ENCODE assay signal across 8 cellular contexts in the genomic region with DNA sequence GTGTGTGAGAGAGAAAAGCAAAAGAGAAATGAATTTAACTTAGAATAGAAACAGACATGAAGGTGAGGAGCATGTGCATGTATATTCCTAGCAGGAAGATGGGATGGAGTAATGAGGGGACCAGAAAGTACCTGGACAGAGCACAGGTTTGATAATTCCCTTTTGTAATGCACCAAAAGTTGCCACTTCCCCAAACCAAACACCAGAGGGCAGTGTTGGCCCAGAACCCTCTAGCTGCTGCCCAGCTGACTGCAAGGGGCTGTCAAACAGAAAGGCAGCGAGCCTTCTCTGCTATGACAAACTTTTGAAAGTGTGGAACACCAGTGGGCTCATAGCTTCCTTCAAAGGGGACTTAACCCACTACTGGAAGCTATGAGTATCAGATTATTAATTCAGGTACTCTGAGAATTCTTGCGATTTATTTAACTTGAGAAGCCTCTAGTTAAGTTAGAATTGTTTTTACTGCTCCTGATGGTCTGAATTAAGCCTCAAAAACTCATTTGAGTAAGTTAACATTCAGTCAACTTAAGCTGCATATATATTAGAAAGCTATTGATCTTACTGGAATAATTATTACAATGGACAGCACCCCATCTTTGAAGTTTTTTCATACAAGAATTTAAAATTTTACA.
DNase-seq lines count a peak whose midpoint lies in the region; ATAC-seq and TF ChIP-seq lines count a peak whose summit lies in the region.

No MANE protein-coding gene starts in this region.

- H3K36me3 ChIP-seq in GM06990 (ENCODE audit: control insufficient read depth, insufficient read depth, low read length) (no peaks in the 10 kb centered on the region), left ventricle myocardium inferior (no peaks in the 10 kb centered on the region)

- DNase-seq in GM06990 (ENCODE audit: extremely low read depth, insufficient read length) (no peak), left ventricle myocardium inferior (peak; percentile 49), retinal pigment epithelial cell (ENCODE audit: low read depth) (peak; percentile 20), NCI-H187 treated with DMSO at 0.1 percent for 48 hours (lab: John Stamatoyannopoulos, UW) (no peak)
- DNase-seq in Jurkat, Clone E6-1 (ENCODE audit: low read depth, low spot score), result peak; percentile 59
- peak; percentile 55 for DNase-seq in activated naive CD8-positive, alpha-beta T cell treated with anti-CD3 and anti-CD28 coated beads, Interleukin-2, amount 50 U/mL, for 24 hours

- H3K9me3 Mint-ChIP-seq in activated naive CD8-positive, alpha-beta T cell treated with anti-CD3 and anti-CD28 coated beads, Interleukin-2, amount 50 U/mL, for 24 hours, result no peaks in the 10 kb centered on the region

- H3K4me3 ChIP-seq in GM06990 (replicated peaks; ENCODE audit: low read depth, low read length) (no peak overlapping the region), left ventricle myocardium inferior (no peak overlapping the region), retinal pigment epithelial cell (ENCODE audit: low read length) (no peak overlapping the region)
- no peak overlapping the region for H3K4me3 ChIP-seq in Jurkat, Clone E6-1 (ENCODE audit: low read length)

- H3K27ac ChIP-seq in left ventricle myocardium inferior (replicated peaks), result peak overlapping the region; percentile 28

- no peaks in the 10 kb centered on the region for H3K9me3 ChIP-seq in left ventricle myocardium inferior (replicated peaks)

- TF ChIP-seq CTCF in GM06990 (IDR thresholded peaks at IDR 0.05; ENCODE audit: insufficient read depth, low read length, poor library complexity, severe bottlenecking), result peak; percentile 87
- peak; percentile 91 for TF ChIP-seq CTCF in left ventricle myocardium inferior (IDR thresholded peaks at IDR 0.05; ENCODE audit: borderline replicate concordance)
- TF ChIP-seq CTCF in retinal pigment epithelial cell (conservative IDR thresholded peaks at IDR 0.05; ENCODE audit: low read depth, low read length), result peak; percentile 91

- H3K27me3 Mint-ChIP-seq in activated naive CD8-positive, alpha-beta T cell treated with anti-CD3 and anti-CD28 coated beads, Interleukin-2, amount 50 U/mL, for 24 hours, result no peaks in the 10 kb centered on the region

- intact Hi-C loops in left ventricle myocardium inferior (cut with micrococcal nuclease), result loop anchor here (10.0 kb wide), 1 partner anchor 141 kb away; no protein-coding TSS in a partner anchor

- H3K27ac Mint-ChIP-seq in activated naive CD8-positive, alpha-beta T cell treated with anti-CD3 and anti-CD28 coated beads, Interleukin-2, amount 50 U/mL, for 24 hours, result no peak overlapping the region

- ATAC-seq in GM21737 (IDR thresholded peaks at IDR 0.05; ENCODE audit: unreplicated experiment) (peak; percentile 97), SK-N-SH treated with all-trans-retinoic acid at 6 μM for 48 hours (peak; percentile 97)
- peak; percentile 82 for ATAC-seq in activated naive CD8-positive, alpha-beta T cell treated with anti-CD3 and anti-CD28 coated beads, Interleukin-2, amount 50 U/mL, for 24 hours

- H3K27me3 ChIP-seq in GM06990 (replicated peaks; ENCODE audit: control insufficient read depth, insufficient read depth, low read length) (no peaks in the 10 kb centered on the region), left ventricle myocardium inferior (ENCODE audit: low read depth) (no peaks in the 10 kb centered on the region)

- peaks cover 17% of the 10 kb centered on the region for H3K4me1 ChIP-seq in left ventricle myocardium inferior

- no peaks in the 10 kb centered on the region for H3K4me1 Mint-ChIP-seq in activated naive CD8-positive, alpha-beta T cell treated with anti-CD3 and anti-CD28 coated beads, Interleukin-2, amount 50 U/mL, for 24 hours

- H3K4me3 Mint-ChIP-seq in activated naive CD8-positive, alpha-beta T cell treated with anti-CD3 and anti-CD28 coated beads, Interleukin-2, amount 50 U/mL, for 24 hours, result no peak overlapping the region

- H3K36me3 Mint-ChIP-seq in activated naive CD8-positive, alpha-beta T cell treated with anti-CD3 and anti-CD28 coated beads, Interleukin-2, amount 50 U/mL, for 24 hours (ENCODE audit: low read depth), result no peaks in the 10 kb centered on the region

TF ChIP-seq in SK-N-SH treated with all-trans-retinoic acid at 6 μM for 48 hours, 23 proteins besides CTCF, POLR2A, EP300 and RAD21:
- TF ChIP-seq ZNF70 (CRISPR knock-in tag; IDR thresholded peaks at IDR 0.05) (no peak), TCF4 (CRISPR knock-in tag; IDR thresholded peaks at IDR 0.05; ENCODE audit: borderline replicate concordance) (no peak), ISL1 (CRISPR knock-in tag; IDR thresholded peaks at IDR 0.05) (no peak), PPARA (CRISPR knock-in tag; IDR thresholded peaks at IDR 0.05; ENCODE audit: borderline replicate concordance) (no peak), ARNTL (CRISPR knock-in tag; IDR thresholded peaks at IDR 0.05; ENCODE audit: borderline replicate concordance, low read depth) (no peak), ESRRG (CRISPR knock-in tag; IDR thresholded peaks at IDR 0.05) (no peak), GLIS3 (CRISPR knock-in tag; IDR thresholded peaks at IDR 0.05) (no peak), BACH2 (CRISPR knock-in tag; IDR thresholded peaks at IDR 0.05; ENCODE audit: borderline replicate concordance) (no peak), ZFP30 (CRISPR knock-in tag; IDR thresholded peaks at IDR 0.05) (no peak), RARB (CRISPR knock-in tag; IDR thresholded peaks at IDR 0.05) (no peak), ZFP3 (CRISPR knock-in tag; IDR thresholded peaks at IDR 0.05) (no peak), ZNF565 (CRISPR knock-in tag; conservative IDR thresholded peaks at IDR 0.05; ENCODE audit: low read depth) (no peak), ZC3H10 (CRISPR knock-in tag; IDR thresholded peaks at IDR 0.05) (no peak), OSR1 (CRISPR knock-in tag; IDR thresholded peaks at IDR 0.05) (no peak), CSDC2 (CRISPR knock-in tag; IDR thresholded peaks at IDR 0.05) (no peak), SNAI2 (CRISPR knock-in tag; IDR thresholded peaks at IDR 0.05) (no peak), TOX (CRISPR knock-in tag; IDR thresholded peaks at IDR 0.05; ENCODE audit: borderline replicate concordance) (no peak)
- TF ChIP-seq, protein P1, sequence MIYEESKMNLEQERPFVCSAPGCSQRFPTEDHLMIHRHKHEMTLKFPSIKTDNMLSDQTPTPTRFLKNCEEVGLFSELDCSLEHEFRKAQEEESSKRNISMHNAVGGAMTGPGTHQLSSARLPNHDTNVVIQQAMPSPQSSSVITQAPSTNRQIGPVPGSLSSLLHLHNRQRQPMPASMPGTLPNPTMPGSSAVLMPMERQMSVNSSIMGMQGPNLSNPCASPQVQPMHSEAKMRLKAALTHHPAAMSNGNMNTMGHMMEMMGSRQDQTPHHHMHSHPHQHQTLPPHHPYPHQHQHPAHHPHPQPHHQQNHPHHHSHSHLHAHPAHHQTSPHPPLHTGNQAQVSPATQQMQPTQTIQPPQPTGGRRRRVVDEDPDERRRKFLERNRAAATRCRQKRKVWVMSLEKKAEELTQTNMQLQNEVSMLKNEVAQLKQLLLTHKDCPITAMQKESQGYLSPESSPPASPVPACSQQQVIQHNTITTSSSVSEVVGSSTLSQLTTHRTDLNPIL (CRISPR knock-in tag; IDR thresholded peaks at IDR 0.05; ENCODE audit: low read depth), result no peak
- TF ChIP-seq, protein P2, sequence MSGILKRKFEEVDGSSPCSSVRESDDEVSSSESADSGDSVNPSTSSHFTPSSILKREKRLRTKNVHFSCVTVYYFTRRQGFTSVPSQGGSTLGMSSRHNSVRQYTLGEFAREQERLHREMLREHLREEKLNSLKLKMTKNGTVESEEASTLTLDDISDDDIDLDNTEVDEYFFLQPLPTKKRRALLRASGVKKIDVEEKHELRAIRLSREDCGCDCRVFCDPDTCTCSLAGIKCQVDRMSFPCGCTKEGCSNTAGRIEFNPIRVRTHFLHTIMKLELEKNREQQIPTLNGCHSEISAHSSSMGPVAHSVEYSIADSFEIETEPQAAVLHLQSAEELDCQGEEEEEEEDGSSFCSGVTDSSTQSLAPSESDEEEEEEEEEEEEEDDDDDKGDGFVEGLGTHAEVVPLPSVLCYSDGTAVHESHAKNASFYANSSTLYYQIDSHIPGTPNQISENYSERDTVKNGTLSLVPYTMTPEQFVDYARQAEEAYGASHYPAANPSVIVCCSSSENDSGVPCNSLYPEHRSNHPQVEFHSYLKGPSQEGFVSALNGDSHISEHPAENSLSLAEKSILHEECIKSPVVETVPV (CRISPR knock-in tag; IDR thresholded peaks at IDR 0.05), result no peak
- TF ChIP-seq, protein P3, sequence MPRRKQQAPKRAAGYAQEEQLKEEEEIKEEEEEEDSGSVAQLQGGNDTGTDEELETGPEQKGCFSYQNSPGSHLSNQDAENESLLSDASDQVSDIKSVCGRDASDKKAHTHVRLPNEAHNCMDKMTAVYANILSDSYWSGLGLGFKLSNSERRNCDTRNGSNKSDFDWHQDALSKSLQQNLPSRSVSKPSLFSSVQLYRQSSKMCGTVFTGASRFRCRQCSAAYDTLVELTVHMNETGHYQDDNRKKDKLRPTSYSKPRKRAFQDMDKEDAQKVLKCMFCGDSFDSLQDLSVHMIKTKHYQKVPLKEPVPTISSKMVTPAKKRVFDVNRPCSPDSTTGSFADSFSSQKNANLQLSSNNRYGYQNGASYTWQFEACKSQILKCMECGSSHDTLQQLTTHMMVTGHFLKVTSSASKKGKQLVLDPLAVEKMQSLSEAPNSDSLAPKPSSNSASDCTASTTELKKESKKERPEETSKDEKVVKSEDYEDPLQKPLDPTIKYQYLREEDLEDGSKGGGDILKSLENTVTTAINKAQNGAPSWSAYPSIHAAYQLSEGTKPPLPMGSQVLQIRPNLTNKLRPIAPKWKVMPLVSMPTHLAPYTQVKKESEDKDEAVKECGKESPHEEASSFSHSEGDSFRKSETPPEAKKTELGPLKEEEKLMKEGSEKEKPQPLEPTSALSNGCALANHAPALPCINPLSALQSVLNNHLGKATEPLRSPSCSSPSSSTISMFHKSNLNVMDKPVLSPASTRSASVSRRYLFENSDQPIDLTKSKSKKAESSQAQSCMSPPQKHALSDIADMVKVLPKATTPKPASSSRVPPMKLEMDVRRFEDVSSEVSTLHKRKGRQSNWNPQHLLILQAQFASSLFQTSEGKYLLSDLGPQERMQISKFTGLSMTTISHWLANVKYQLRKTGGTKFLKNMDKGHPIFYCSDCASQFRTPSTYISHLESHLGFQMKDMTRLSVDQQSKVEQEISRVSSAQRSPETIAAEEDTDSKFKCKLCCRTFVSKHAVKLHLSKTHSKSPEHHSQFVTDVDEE (CRISPR knock-in tag; IDR thresholded peaks at IDR 0.05), result no peak

Comparison
In these comparisons a context has a peak if more than half of its experiments do, and no peak if none do; other contexts are left out.
1. DNase-seq: peak in Jurkat, Clone E6-1 (single experiment), activated naive CD8-positive, alpha-beta T cell treated with anti-CD3 and anti-CD28 coated beads, Interleukin-2, amount 50 U/mL, for 24 hours (single experiment), left ventricle myocardium inferior (single experiment) and retinal pigment epithelial cell (single experiment); none in GM06990 (single experiment) and NCI-H187 treated with DMSO at 0.1 percent for 48 hours (single experiment).
2. Peak in every context shown above with its lines, with median percentiles within 50 percentile points of each other: CTCF ChIP-seq and ATAC-seq.